27 cellular contexts compared by ENCODE assay signal in genomic region chr5:60896991-60897390, GRCh38. TPM values are rescaled to one million over a fixed set of nuclear protein-coding genes. Genes with fewer than 3 reads are reported as not detected.
"Had no signal": no experiment of that assay in that cellular context is flagged by ENCODE, and none has a peak within 500 bp of the region (broad histone marks: within the 10 kb centered on the region; RNA-seq: fewer than 3 reads in every experiment).

No MANE protein-coding gene starts in this region.

- H3K4me3 ChIP-seq: colonic mucosa, esophagus squamous epithelium, gastrocnemius medialis, heart right ventricle, left lung, lower lobe of right lung, mucosa of descending colon had no signal

- H3K36me3 ChIP-seq: colonic mucosa had no signal

- ATAC-seq: effector memory CD8-positive, alpha-beta T cell; esophagus mucosa; gastrocnemius medialis; heart right ventricle; left cardiac atrium; left lung; left ventricle myocardium superior; lower lobe of right lung; mucosa of descending colon had no signal

- DNase-seq: colonic mucosa; cortex of kidney; effector CD8-positive, alpha-beta T cell; effector memory CD8-positive, alpha-beta T cell; endodermal cell; erythroblast; esophagus squamous epithelium; foreskin fibroblast; foreskin melanocyte; gastrocnemius medialis; glutamatergic neuron; head of caudate nucleus; heart right ventricle; hippocampal formation; left cardiac atrium; left lung; left ventricle myocardium superior; lower lobe of right lung; mesenchymal stem cell; mucosa of descending colon; naive B cell had no signal

- H3K27me3 ChIP-seq: colonic mucosa, esophagus squamous epithelium, gastrocnemius medialis, heart right ventricle, left lung had no signal

- FAIRE-seq: endometrium, islet of Langerhans, keratinocyte had no signal

- H3K9me3 ChIP-seq: colonic mucosa, esophagus squamous epithelium, gastrocnemius medialis, heart right ventricle, left lung, lower lobe of right lung, mucosa of descending colon had no signal

- H3K27ac ChIP-seq: colonic mucosa, epithelial cell of prostate, esophagus squamous epithelium, gastrocnemius medialis, heart right ventricle, left lung, lower lobe of right lung had no signal

- H3K4me1 ChIP-seq: colonic mucosa, esophagus squamous epithelium, gastrocnemius medialis, heart right ventricle, left lung, lower lobe of right lung had no signal

RNA-seq across cellular contexts. Expression of gene ELOVL7, which starts 52.9 kb away (rescaled TPM):
- total RNA-seq: glomerular endothelial cell had no signal
